16 cellular contexts compared by ENCODE assay signal in the genomic region with DNA sequence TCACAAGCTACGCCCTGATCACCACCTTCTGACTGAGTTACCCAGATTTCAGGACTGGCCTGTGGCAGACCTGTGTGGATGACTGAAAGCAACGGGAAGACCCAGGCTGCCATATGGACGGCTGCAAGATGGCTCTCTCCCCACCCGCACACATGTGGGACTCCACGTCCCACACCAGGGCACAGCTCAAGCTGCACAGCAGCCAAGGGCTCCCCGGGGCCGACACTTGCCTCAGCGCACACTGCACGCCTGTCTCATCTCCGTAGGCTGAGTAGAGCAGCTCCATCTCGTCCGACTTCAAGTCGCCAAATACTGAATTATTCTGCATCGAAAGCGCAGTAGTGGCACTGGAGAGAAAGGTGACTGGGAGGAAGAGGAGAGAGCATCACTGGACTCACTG. TPM values are rescaled to one million over a fixed set of nuclear protein-coding genes. Genes with fewer than 3 reads are reported as not detected.
DNase-seq lines count a peak whose midpoint lies in the region; ATAC-seq, FAIRE-seq and TF ChIP-seq lines count a peak whose summit lies in the region.
"Had no signal": no experiment of that assay in that cellular context is flagged by ENCODE, and none has a peak within 500 bp of the region (broad histone marks: within the 10 kb centered on the region; RNA-seq: fewer than 3 reads in every experiment).

No MANE protein-coding gene starts in this region.

- H3K27me3 Mint-ChIP-seq in activated naive CD4-positive, alpha-beta T cell treated with anti-CD3 and anti-CD28 coated beads, Interleukin-2, amount 10 ng/mL, durations not matched to agents 7 days and 5 days: peaks cover 6% of the 10 kb centered on the region
- no peaks in the 10 kb centered on the region for H3K27me3 Mint-ChIP-seq in osteocyte (ENCODE audit: unreplicated experiment)
- H3K27me3 Mint-ChIP-seq: CD4-positive, alpha-beta T cell had no signal

- H3K9me2 ChIP-seq in OCI-LY7 (ENCODE audit: insufficient read depth, low read length): no peaks in the 10 kb centered on the region

- no peak overlapping the region for H3K27ac Mint-ChIP-seq in activated naive CD4-positive, alpha-beta T cell treated with anti-CD3 and anti-CD28 coated beads, Interleukin-2, amount 10 ng/mL, durations not matched to agents 7 days and 5 days
- H3K27ac Mint-ChIP-seq in osteocyte (ENCODE audit: unreplicated experiment): no peak overlapping the region
- H3K27ac Mint-ChIP-seq: CD4-positive, alpha-beta T cell had no signal

- H3K27ac ChIP-seq in K562 (ENCODE audit: extremely low read depth, low read depth, low read length): no peak overlapping the region
- no peak overlapping the region for H3K27ac ChIP-seq in kidney (ENCODE audit: low read depth in 2 of 2, low read length in 2 of 2)
- no peak overlapping the region for H3K27ac ChIP-seq in spleen
- H3K27ac ChIP-seq in OCI-LY7 (ENCODE audit: low read depth, low read length, poor library complexity, severe bottlenecking): no peak overlapping the region
- H3K27ac ChIP-seq: BLaER1 treated with 17β-estradiol and CSF1 and Interleukin-3, amounts not matched to agents 10 nM and 100 nM; GM23248 had no signal

- H3K9me1 ChIP-seq in K562 (ENCODE audit: control insufficient read depth, insufficient read depth, low read length): no peaks in the 10 kb centered on the region

- in situ Hi-C loops in K562 (cut with MboI): no loop called here

- H3K79me2 ChIP-seq in K562 (ENCODE audit: control insufficient read depth, insufficient read depth, low read length) (peaks cover 22% of the 10 kb centered on the region), OCI-LY7 (ENCODE audit: insufficient read depth, low read depth, low read length) (peaks cover 10% of the 10 kb centered on the region)

- BruUV-seq in K562 (replicated peaks; lab: Mats Ljungman, UMichigan) (no TSS peak), OCI-LY7 (replicated peaks; lab: Mats Ljungman, UMichigan) (no TSS peak)

- CTCF ChIA-PET in activated naive CD4-positive, alpha-beta T cell treated with anti-CD3 and anti-CD28 coated beads, Interleukin-2, amount 10 ng/mL, durations not matched to agents 7 days and 5 days (lab: Charles Lee): no interaction called here
- CTCF ChIA-PET in K562 (lab: Yijun Ruan, JAX; ENCODE audit: low intra/inter-chr PET ratio): no interaction called here
- CTCF ChIA-PET in OCI-LY7 (lab: Charles Lee; ENCODE audit: unreplicated experiment): no interaction called here

- H2AFZ ChIP-seq in K562 (ENCODE audit: low read depth, low read length) (no peak overlapping the region), OCI-LY7 (ENCODE audit: low read length) (no peak overlapping the region)
- H2AFZ ChIP-seq: GM23248 had no signal

- TF ChIP-seq CTCF in K562 (IDR thresholded peaks at IDR 0.05 in 2 of 3, conservative IDR thresholded peaks at IDR 0.05 in 1 of 3; ENCODE audit: insufficient read depth in 2 of 3, low read depth in 1 of 3, low read length in 3 of 3) (no peak), kidney (IDR thresholded peaks at IDR 0.05; ENCODE audit: borderline replicate concordance, extremely low read depth, insufficient read depth) (no peak), spleen (IDR thresholded peaks at IDR 0.05 in 8 of 11, conservative IDR thresholded peaks at IDR 0.05 in 3 of 11) (no peak), osteocyte (IDR thresholded peaks at IDR 0.05) (no peak), OCI-LY7 (conservative IDR thresholded peaks at IDR 0.05; ENCODE audit: low read length) (no peak)

- ATAC-seq in K562: no peak
- ATAC-seq: GM12878 had no signal

- H3K9me3 ChIP-seq in K562 (replicated peaks; ENCODE audit: control insufficient read depth, insufficient read depth, low read depth, low read length) (no peaks in the 10 kb centered on the region), kidney (ENCODE audit: control insufficient read depth in 1 of 2, low read length in 2 of 2) (no peaks in the 10 kb centered on the region), spleen (no peaks in the 10 kb centered on the region), OCI-LY7 (ENCODE audit: low read length) (no peaks in the 10 kb centered on the region)

- no peak for TF ChIP-seq RAD21 in K562 (CRISPR knock-in tag; conservative IDR thresholded peaks at IDR 0.05 in 1 of 2, IDR thresholded peaks at IDR 0.05 in 1 of 2)

- no peak for TF ChIP-seq EP300 in K562 (IDR thresholded peaks at IDR 0.05; ENCODE audit: low read length)

- no peak for TF ChIP-seq POLR2A in K562 (conservative IDR thresholded peaks at IDR 0.05)
- no peak for TF ChIP-seq POLR2A in spleen (IDR thresholded peaks at IDR 0.05)

- H3K9me3 Mint-ChIP-seq in activated naive CD4-positive, alpha-beta T cell treated with anti-CD3 and anti-CD28 coated beads, Interleukin-2, amount 10 ng/mL, durations not matched to agents 7 days and 5 days: peaks cover 12% of the 10 kb centered on the region
- H3K9me3 Mint-ChIP-seq in osteocyte (ENCODE audit: unreplicated experiment): no peaks in the 10 kb centered on the region

- H3K4me3 ChIP-seq in K562 (no peak overlapping the region), kidney (ENCODE audit: low read length in 2 of 2) (no peak overlapping the region), spleen (no peak overlapping the region), OCI-LY7 (ENCODE audit: low read depth, low read length, poor library complexity, severe bottlenecking) (no peak overlapping the region)
- H3K4me3 ChIP-seq: BLaER1 treated with 17β-estradiol and CSF1 and Interleukin-3, amounts not matched to agents 10 nM and 100 nM; GM12878; GM23248 had no signal

- FAIRE-seq in K562 (lab: Jason Lieb, UNC): no peak
- no peak for FAIRE-seq in kidney (lab: Jason Lieb, UNC)
- FAIRE-seq: GM12878, GM18507 had no signal

- peaks cover 19% of the 10 kb centered on the region for H3K4me1 Mint-ChIP-seq in activated naive CD4-positive, alpha-beta T cell treated with anti-CD3 and anti-CD28 coated beads, Interleukin-2, amount 10 ng/mL, durations not matched to agents 7 days and 5 days
- no peaks in the 10 kb centered on the region for H3K4me1 Mint-ChIP-seq in osteocyte (ENCODE audit: unreplicated experiment)

- H3K9ac ChIP-seq in K562 (ENCODE audit: insufficient read depth in 1 of 2, low read depth in 2 of 2, low read length in 2 of 2): no peak overlapping the region
- H3K9ac ChIP-seq in kidney (ENCODE audit: low read length in 2 of 2): no peak overlapping the region
- H3K9ac ChIP-seq: BLaER1 treated with 17β-estradiol and CSF1 and Interleukin-3, amounts not matched to agents 10 nM and 100 nM; GM23248 had no signal

- POLR2A ChIA-PET in K562 (lab: Yijun Ruan, JAX): interaction anchor here (0.7 kb wide), 1 partner anchor 15 kb away, joined by 3 read pairs; a partner anchor contains a TSS
- POLR2A ChIA-PET in OCI-LY7 (lab: Charles Lee): no interaction called here

- H3K4me1 ChIP-seq in K562 (replicated peaks in 1 of 2; ENCODE audit: control insufficient read depth in 2 of 2, insufficient read depth in 2 of 2, low read length in 2 of 2): peaks cover 0 to 12% of the 10 kb centered on the region in 2 experiments; a peak in 2 of 5 replicates
- H3K4me1 ChIP-seq in kidney (ENCODE audit: control insufficient read depth in 1 of 2, insufficient read depth in 1 of 2, low read depth in 1 of 2, low read length in 2 of 2): no peaks in the 10 kb centered on the region
- peaks cover 0 to 7% (median under 1%) of the 10 kb centered on the region in 6 donors for H3K4me1 ChIP-seq in spleen
- peaks cover 7% of the 10 kb centered on the region for H3K4me1 ChIP-seq in OCI-LY7 (ENCODE audit: insufficient read depth, low read length, poor library complexity, severe bottlenecking)

- H3K36me3 Mint-ChIP-seq in activated naive CD4-positive, alpha-beta T cell treated with anti-CD3 and anti-CD28 coated beads, Interleukin-2, amount 10 ng/mL, durations not matched to agents 7 days and 5 days: peaks cover 64% of the 10 kb centered on the region
- peaks cover 54% of the 10 kb centered on the region for H3K36me3 Mint-ChIP-seq in osteocyte (ENCODE audit: unreplicated experiment)

- no peak overlapping the region for H3K4me3 Mint-ChIP-seq in activated naive CD4-positive, alpha-beta T cell treated with anti-CD3 and anti-CD28 coated beads, Interleukin-2, amount 10 ng/mL, durations not matched to agents 7 days and 5 days
- H3K4me3 Mint-ChIP-seq in osteocyte (ENCODE audit: unreplicated experiment): no peak overlapping the region

- 96% methylated on average over 14 of the region's 15 CpGs for WGBS in K562 (ENCODE audit: insufficient coverage, low coverage, missing lambda C conversion rate)
- WGBS in spleen, 5 donors: 95 to 97% (median 97%) methylated on average over 15 of the region's 15 CpGs

- no peak overlapping the region for H3K4me2 ChIP-seq in K562 (ENCODE audit: insufficient read depth, low read length)
- H3K4me2 ChIP-seq in OCI-LY7 (ENCODE audit: low read length): no peak overlapping the region
- H3K4me2 ChIP-seq: BLaER1 treated with 17β-estradiol and CSF1 and Interleukin-3, amounts not matched to agents 10 nM and 100 nM had no signal

- peaks cover 76% of the 10 kb centered on the region for H3K36me3 ChIP-seq in K562 (ENCODE audit: control insufficient read depth, insufficient read depth, low read length)
- H3K36me3 ChIP-seq in kidney (ENCODE audit: control insufficient read depth in 1 of 2, insufficient read depth in 2 of 2, low read length in 2 of 2): peaks cover 38 to 40% of the 10 kb centered on the region in 2 donors
- H3K36me3 ChIP-seq in spleen: peaks cover 4 to 82% (median 73%) of the 10 kb centered on the region in 6 donors
- H3K36me3 ChIP-seq in OCI-LY7 (ENCODE audit: insufficient read depth, low read length): peaks cover 76% of the 10 kb centered on the region

- peak; percentile 8 for DNase-seq in activated naive CD4-positive, alpha-beta T cell treated with anti-CD3 and anti-CD28 coated beads, Interleukin-2, amount 50 U/mL, for 16 hours
- DNase-seq in activated naive CD4-positive, alpha-beta T cell treated with anti-CD3 and anti-CD28 coated beads, Interleukin-2, amount 10 ng/mL, durations not matched to agents 7 days and 5 days: no peak
- DNase-seq in K562 (ENCODE audit: extremely low read depth in 1 of 4, low spot score in 3 of 4) (no peak), kidney (peak; percentile 57), spleen (peak; percentile 48), osteocyte (ENCODE audit: extremely low spot score, unreplicated experiment) (no peak), NCI-H774 (lab: John Stamatoyannopoulos, UW) (no peak), OCI-LY7 (ENCODE audit: low spot score) (no peak)
- DNase-seq: ACHN; CD4-positive, alpha-beta T cell; DMS79; GM23248; H7 had no signal

- intact Hi-C loops in K562 (cut with micrococcal nuclease): no loop called here
- intact Hi-C loops in kidney (cut with DNase I): no loop called here
- intact Hi-C loops in spleen (cut with DNase I; ENCODE audit: low total_unique reads): no loop called here
- intact Hi-C loops in OCI-LY7 (cut with micrococcal nuclease; ENCODE audit: unreplicated experiment): no loop called here

- H3K27me3 ChIP-seq in K562 (ENCODE audit: control insufficient read depth in 2 of 2, insufficient read depth in 2 of 2, low read length in 2 of 2): no peaks in the 10 kb centered on the region
- H3K27me3 ChIP-seq in spleen (replicated peaks in 1 of 7): no peaks in the 10 kb centered on the region
- H3K27me3 ChIP-seq: BLaER1 treated with 17β-estradiol and CSF1 and Interleukin-3, amounts not matched to agents 10 nM and 100 nM had no signal

- H4K20me1 ChIP-seq in K562 (replicated peaks; ENCODE audit: control insufficient read depth, insufficient read depth, low read length) (peaks cover 24% of the 10 kb centered on the region), OCI-LY7 (ENCODE audit: insufficient read depth, low read length) (no peaks in the 10 kb centered on the region; the same call in none of the 2 replicates)

RNA-seq across cellular contexts. Expression of a gene that starts 14.5 kb away (rescaled TPM):
- total RNA-seq in K562 (2011; cell fraction: chromatin; rRNA removed; ENCODE audit: low replicate concordance): 217 and 274 TPM in 2 replicates
- total RNA-seq in K562 (2011; cell fraction: nucleolus; rRNA removed): 94.6 and 102 TPM in 2 replicates
- total RNA-seq in K562 (2011; cell fraction: nucleoplasm; rRNA removed): 114 and 119 TPM in 2 replicates
- 52.8 and 58.5 TPM in 2 replicates for total RNA-seq in K562 (2014; rRNA removed)
- 37.9 and 39.5 TPM in 2 replicates for total RNA-seq in K562 (2014; rRNA removed; fragmentation: Illumina TruSeq; extraction: Trizol)
- 43.1 and 44.9 TPM in 2 replicates for total RNA-seq in K562 (2015; rRNA removed; fragmentation: Illumina TruSeq; extraction: Trizol)
- total RNA-seq in K562 (2021): 62.3 and 68.7 TPM in 2 replicates
- 17.3 and 18.0 TPM in 2 replicates for polyA plus RNA-seq in K562 (2011; rRNA removed)
- polyA plus RNA-seq in K562 (2011; cell fraction: cytosol; rRNA removed): 14.1 and 18.3 TPM in 2 replicates
- 96.2 and 143 TPM in 2 replicates for polyA plus RNA-seq in K562 (2011; cell fraction: nucleus; rRNA removed)
- 36.5 and 41.6 TPM in 2 replicates for polyA plus RNA-seq in K562 (2012)
- polyA plus RNA-seq in K562 (2014; fragmentation: Illumina TruSeq; extraction: Trizol): 49.7 and 54.7 TPM in 2 replicates
- 1 to 10 TPM; 2.4 to 3.7 TPM for polyA plus RNA-seq in K562 (2014; fragmentation: Nextera tagmentation; extraction: Ambion mirVana)
- polyA plus RNA-seq in K562 (2014; rRNA removed): 51.8 and 56.4 TPM in 2 replicates
- polyA minus RNA-seq in K562 (2011; rRNA and poly(A)+ RNA removed): 23.4 and 26.6 TPM in 2 replicates
- polyA minus RNA-seq in K562 (2011; cell fraction: cytosol; rRNA and poly(A)+ RNA removed): 16.0 and 18.9 TPM in 2 replicates
- 54.1 and 62.2 TPM in 2 replicates for polyA minus RNA-seq in K562 (2011; cell fraction: nucleus; rRNA and poly(A)+ RNA removed)
- total RNA-seq in kidney: 38.0 TPM
- 17.5 TPM for polyA plus RNA-seq in kidney (ENCODE audit: insufficient read depth, low read depth, low replicate concordance)
- total RNA-seq in spleen: 10 to 100 TPM; 32.2 to 82.9 (median 39.7) TPM
- 10 to 100 TPM; 26.5 to 54.5 (median 38.6) TPM for polyA plus RNA-seq in spleen
- total RNA-seq in osteocyte: 38.2 and 39.4 TPM in 2 replicates
- 46.7 and 53.9 TPM in 2 replicates for total RNA-seq in OCI-LY7 (2014; rRNA removed; shearing (Covaris generic))
- total RNA-seq in OCI-LY7 (2022): 78.4 and 78.7 TPM in 2 replicates

RNA-seq across cellular contexts. Expression of a gene that starts 14.6 kb away (rescaled TPM):
- 80.8 and 99.7 TPM in 2 replicates for total RNA-seq in K562 (2011; cell fraction: chromatin; rRNA removed; ENCODE audit: low replicate concordance)
- total RNA-seq in K562 (2011; cell fraction: nucleolus; rRNA removed): 42.2 and 50.7 TPM in 2 replicates
- total RNA-seq in K562 (2011; cell fraction: nucleoplasm; rRNA removed): 38.0 and 41.1 TPM in 2 replicates
- total RNA-seq in K562 (2014; rRNA removed) (48.2 and 68.7 TPM in 2 replicates), K562 (2014; rRNA removed; fragmentation: Illumina TruSeq; extraction: Trizol) (55.2 and 56.8 TPM in 2 replicates), K562 (2015; rRNA removed; fragmentation: Illumina TruSeq; extraction: Trizol) (45.1 and 50.8 TPM in 2 replicates), K562 (2021) (50.0 and 53.2 TPM in 2 replicates), kidney (1.6 TPM), spleen (1 to 10 TPM; 1.0 to 5.4 (median 2.1) TPM), osteocyte (4.1 and 6.9 TPM in 2 replicates), OCI-LY7 (2022) (46.6 and 47.6 TPM in 2 replicates)
- polyA plus RNA-seq in K562 (2011; rRNA removed) (93.2 and 116 TPM in 2 replicates), K562 (2014; fragmentation: Illumina TruSeq; extraction: Trizol) (62.6 and 73.0 TPM in 2 replicates), K562 (2014; fragmentation: Nextera tagmentation; extraction: Ambion mirVana) (10 to 100 TPM; 24.1 to 28.9 TPM), K562 (2014; rRNA removed) (65.2 and 73.4 TPM in 2 replicates), kidney (ENCODE audit: insufficient read depth, low read depth, low replicate concordance) (0.86 TPM), spleen (1 to 10 TPM; 1.2 to 3.4 (median 2.6) TPM)
- 35.6 and 39.2 TPM in 2 replicates for polyA plus RNA-seq in K562 (2011; cell fraction: cytosol; rRNA removed)
- polyA plus RNA-seq in K562 (2011; cell fraction: nucleus; rRNA removed): 107 and 115 TPM in 2 replicates
- 39.7 and 46.2 TPM in 2 replicates for polyA plus RNA-seq in K562 (2012)
- 74.7 and 79.6 TPM in 2 replicates for polyA minus RNA-seq in K562 (2011; rRNA and poly(A)+ RNA removed)
- polyA minus RNA-seq in K562 (2011; cell fraction: cytosol; rRNA and poly(A)+ RNA removed): 37.0 and 47.0 TPM in 2 replicates
- polyA minus RNA-seq in K562 (2011; cell fraction: nucleus; rRNA and poly(A)+ RNA removed): 20.7 and 35.1 TPM in 2 replicates
- total RNA-seq in OCI-LY7 (2014; rRNA removed; shearing (Covaris generic)): 51.9 and 59.4 TPM in 2 replicates

RNA-seq across cellular contexts. Expression of a gene that starts 27.3 kb away (rescaled TPM):
- 13.2 and 31.1 TPM in 2 replicates for total RNA-seq in K562 (2011; cell fraction: chromatin; rRNA removed; ENCODE audit: low replicate concordance)
- total RNA-seq in K562 (2011; cell fraction: nucleolus; rRNA removed): 14.7 and 17.7 TPM in 2 replicates
- total RNA-seq in K562 (2011; cell fraction: nucleoplasm; rRNA removed): 11.8 and 18.1 TPM in 2 replicates
- total RNA-seq in K562 (2014; rRNA removed) (0.20 and 1.5 TPM in 2 replicates), K562 (2014; rRNA removed; fragmentation: Illumina TruSeq; extraction: Trizol) (0.40 and 0.45 TPM in 2 replicates), K562 (2015; rRNA removed; fragmentation: Illumina TruSeq; extraction: Trizol) (0.29 and 0.30 TPM in 2 replicates), K562 (2021) (2.2 and 2.3 TPM in 2 replicates), kidney (10.1 TPM), spleen (10 to 100 TPM in 4 of 7 donors, 1 to 10 TPM in 3; 1.3 to 75.0 (median 10.5) TPM), osteocyte (4.4 and 6.3 TPM in 2 replicates), OCI-LY7 (2022) (30.0 and 32.0 TPM in 2 replicates)
- polyA plus RNA-seq in K562 (2011; rRNA removed) (0.99 and 1.2 TPM in 2 replicates), K562 (2014; fragmentation: Illumina TruSeq; extraction: Trizol) (0.52 and 1.4 TPM in 2 replicates), K562 (2014; fragmentation: Nextera tagmentation; extraction: Ambion mirVana) (under 1 TPM; 0.07 to 0.21 TPM), K562 (2014; rRNA removed) (0.97 and 1.4 TPM in 2 replicates), kidney (ENCODE audit: insufficient read depth, low read depth, low replicate concordance) (1.6 TPM), spleen (1 to 10 TPM; 1.9 to 2.8 (median 2.1) TPM)
- polyA plus RNA-seq in K562 (2011; cell fraction: cytosol; rRNA removed): 0.52 and 1.3 TPM in 2 replicates
- polyA plus RNA-seq in K562 (2011; cell fraction: nucleus; rRNA removed): 6.0 and 14.9 TPM in 2 replicates
- 1.5 and 6.1 TPM in 2 replicates for polyA plus RNA-seq in K562 (2012)
- 0.81 and 1.1 TPM in 2 replicates for polyA minus RNA-seq in K562 (2011; rRNA and poly(A)+ RNA removed)
- 1.3 and 1.4 TPM in 2 replicates for polyA minus RNA-seq in K562 (2011; cell fraction: cytosol; rRNA and poly(A)+ RNA removed)
- 2.3 and 4.4 TPM in 2 replicates for polyA minus RNA-seq in K562 (2011; cell fraction: nucleus; rRNA and poly(A)+ RNA removed)
- 10.6 and 10.7 TPM in 2 replicates for total RNA-seq in OCI-LY7 (2014; rRNA removed; shearing (Covaris generic))

Comparison
In these comparisons a context has a peak if more than half of its experiments do, and no peak if none do; other contexts are left out.
1. DNase-seq: peak in activated naive CD4-positive, alpha-beta T cell treated with anti-CD3 and anti-CD28 coated beads, Interleukin-2, amount 50 U/mL, for 16 hours (single experiment), kidney (single experiment) and spleen (single experiment); none in activated naive CD4-positive, alpha-beta T cell treated with anti-CD3 and anti-CD28 coated beads, Interleukin-2, amount 10 ng/mL, durations not matched to agents 7 days and 5 days (single experiment), K562 (0 of 4), osteocyte (single experiment), NCI-H774 (single experiment) and OCI-LY7 (single experiment).